In the genomic region with DNA sequence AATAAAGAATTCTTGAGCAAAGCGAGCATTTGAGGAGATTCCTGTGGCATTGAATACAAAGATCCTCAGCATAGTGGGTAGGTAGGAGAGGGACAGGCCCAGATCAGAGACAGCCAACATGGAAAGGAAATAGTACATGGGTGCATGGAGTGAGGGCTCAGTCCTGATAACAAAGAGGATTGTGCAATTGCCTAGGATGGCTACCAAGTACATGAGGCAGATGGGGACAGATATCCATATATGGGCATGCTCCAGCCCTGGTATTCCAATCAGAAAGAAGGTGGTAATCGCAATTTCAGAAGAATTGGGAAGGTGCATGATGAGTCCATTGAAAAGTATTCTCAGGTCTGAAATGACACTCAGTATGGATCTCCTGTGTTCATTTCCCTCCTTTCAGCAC, we compare ENCODE assay signal across 24 cellular contexts. TPM values are rescaled to one million over a fixed set of nuclear protein-coding genes. Genes with fewer than 3 reads are reported as not detected.
DNase-seq lines count a peak whose midpoint lies in the region; ATAC-seq, FAIRE-seq and TF ChIP-seq lines count a peak whose summit lies in the region.
"Had no signal": no experiment of that assay in that cellular context is flagged by ENCODE, and none has a peak within 500 bp of the region (broad histone marks: within the 10 kb centered on the region; RNA-seq: fewer than 3 reads in every experiment).

No MANE protein-coding gene starts in this region.

- no peak for TF ChIP-seq CTCF in choroid plexus epithelial cell (conservative IDR thresholded peaks at IDR 0.05; ENCODE audit: low read depth, low read length)
- no peak for TF ChIP-seq CTCF in pancreas (IDR thresholded peaks at IDR 0.05)

- FAIRE-seq in pancreas (lab: Jason Lieb, UNC): no peak
- FAIRE-seq: D721Med, G401.6 had no signal

- H3K4me3 ChIP-seq in choroid plexus epithelial cell (ENCODE audit: low read depth, low read length) (no peak overlapping the region), pancreas (no peak overlapping the region)
- H3K4me3 ChIP-seq: GM23338 had no signal

- H3K4me1 ChIP-seq in pancreas: no peaks in the 10 kb centered on the region

- DNase-seq in H4 (ENCODE audit: low spot score): peak; percentile 20
- peak; percentile 3 for DNase-seq in M059J (ENCODE audit: low read depth)
- DNase-seq in amniotic epithelial cell (ENCODE audit: low read depth): peak; percentile 52
- DNase-seq in choroid plexus epithelial cell (ENCODE audit: low read depth): peak; percentile 30
- no peak for DNase-seq in nucleus accumbens (lab: John Stamatoyannopoulos, UW)
- DNase-seq in pancreas: no peak
- no peak for DNase-seq in NCI-H128 (lab: John Stamatoyannopoulos, UW; ENCODE audit: unreplicated experiment)
- no peak for DNase-seq in D341Med (ENCODE audit: low spot score)
- DNase-seq: Kasumi-1, MV-4-11, NCI-H1105 treated with DMSO at 0.1 percent for 48 hours, NCI-H2029, NCI-H526 treated with DMSO at 0.1 percent for 48 hours, SIG-M5, SK-N-SH, SW 1271 had no signal

- H3K27me3 ChIP-seq in pancreas: no peaks in the 10 kb centered on the region

- no peak overlapping the region for H3K27ac ChIP-seq in pancreas
- H3K27ac ChIP-seq: HL-60 had no signal

- no peaks in the 10 kb centered on the region for H3K36me3 ChIP-seq in pancreas

- intact Hi-C loops in pancreas (cut with DNase I): no loop called here

- 81 to 83% methylated on average over 2 of the region's 2 CpGs for WGBS in pancreas, 2 donors

- no peak for ATAC-seq in pancreas
- ATAC-seq: GM23338 had no signal

- H3K9me3 ChIP-seq in pancreas: no peaks in the 10 kb centered on the region
- H3K9me3 ChIP-seq: SK-N-SH had no signal

RNA-seq across cellular contexts. Expression of a gene that starts 8.6 kb away (rescaled TPM):
- total RNA-seq in H4 (2014; rRNA removed; shearing (Covaris generic)): not detected in 2 replicates
- total RNA-seq in M059J (2014; rRNA removed; shearing (Covaris generic)): not detected in 2 replicates
- not detected for total RNA-seq in pancreas
- polyA plus RNA-seq in pancreas: not detected
- total RNA-seq: A172, GM23338, MCF 10A, NCI-H460 had no signal
- polyA plus RNA-seq: BJ, GM23338, SK-N-SH had no signal

RNA-seq across cellular contexts. Expression of a gene that starts 13.3 kb away (rescaled TPM):
- not detected in 2 replicates for total RNA-seq in H4 (2014; rRNA removed; shearing (Covaris generic))
- total RNA-seq in M059J (2014; rRNA removed; shearing (Covaris generic)): not detected in 2 replicates
- total RNA-seq in pancreas: not detected
- polyA plus RNA-seq in pancreas: not detected
- total RNA-seq: A172, GM23338, MCF 10A, NCI-H460 had no signal
- polyA plus RNA-seq: BJ, GM23338, SK-N-SH had no signal

RNA-seq across cellular contexts. Expression of a gene that starts 28.9 kb away (rescaled TPM):
- total RNA-seq in H4 (2014; rRNA removed; shearing (Covaris generic)): not detected in 2 replicates
- not detected in 2 replicates for total RNA-seq in M059J (2014; rRNA removed; shearing (Covaris generic))
- not detected for total RNA-seq in pancreas
- not detected for polyA plus RNA-seq in pancreas
- total RNA-seq: GM23338, MCF 10A, NCI-H460 had no signal
- polyA plus RNA-seq: BJ, GM23338, SK-N-SH had no signal

RNA-seq across cellular contexts. Expression of a gene that starts 33.9 kb away (rescaled TPM):
- not detected in 2 replicates for total RNA-seq in H4 (2014; rRNA removed; shearing (Covaris generic))
- not detected in 2 replicates for total RNA-seq in M059J (2014; rRNA removed; shearing (Covaris generic))
- not detected for total RNA-seq in pancreas
- not detected for polyA plus RNA-seq in pancreas
- total RNA-seq: A172, GM23338, MCF 10A, NCI-H460 had no signal
- polyA plus RNA-seq: BJ, GM23338, SK-N-SH had no signal

RNA-seq across cellular contexts. Expression of a gene that starts 41.3 kb away (rescaled TPM):
- total RNA-seq in H4 (2014; rRNA removed; shearing (Covaris generic)): not detected in 2 replicates
- total RNA-seq in M059J (2014; rRNA removed; shearing (Covaris generic)): not detected in 2 replicates
- total RNA-seq in pancreas: not detected
- polyA plus RNA-seq in pancreas: not detected
- total RNA-seq: A172, GM23338, MCF 10A, NCI-H460 had no signal
- polyA plus RNA-seq: BJ, GM23338, SK-N-SH had no signal

Comparison
In these comparisons a context has a peak if more than half of its experiments do, and no peak if none do; other contexts are left out.
1. DNase-seq: peak in H4 (single experiment), M059J (single experiment), amniotic epithelial cell (single experiment) and choroid plexus epithelial cell (single experiment); none in nucleus accumbens (0 of 56), pancreas (0 of 6), NCI-H128 (single experiment) and D341Med (single experiment).